Comparison of ENCODE assay signal across 23 cellular contexts in the genomic region with DNA sequence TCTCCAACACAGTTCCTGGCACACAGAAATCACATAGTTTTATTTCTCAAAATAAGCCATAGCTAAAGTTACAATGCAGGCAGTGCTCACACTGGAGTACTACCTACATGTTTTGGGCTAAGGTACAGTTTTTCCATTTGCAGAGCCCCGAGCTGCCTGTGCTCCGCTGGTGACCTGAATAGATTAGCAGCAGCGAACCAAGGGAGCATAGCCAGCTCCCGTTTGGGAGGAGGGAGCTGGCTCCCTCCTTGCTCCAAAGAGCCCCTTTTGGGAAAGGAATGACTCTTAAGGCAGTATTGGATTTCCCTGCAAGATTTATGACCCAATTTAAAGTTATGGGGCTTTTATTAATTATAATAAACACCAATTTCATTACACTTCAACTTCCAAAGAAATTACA.
"Had no signal": no experiment of that assay in that cellular context is flagged by ENCODE, and none has a peak within 500 bp of the region (broad histone marks: within the 10 kb centered on the region; RNA-seq: fewer than 3 reads in every experiment).

No MANE protein-coding gene starts in this region.

- H2AFZ ChIP-seq: parathyroid adenoma had no signal

- H3K9me3 ChIP-seq: lower lobe of right lung, right atrium auricular region, sigmoid colon, stomach, thyroid gland, vagina had no signal

- H3K27me3 ChIP-seq: right atrium auricular region, thyroid gland, vagina had no signal

- H3K9ac ChIP-seq: parathyroid adenoma had no signal

- ATAC-seq: effector memory CD8-positive, alpha-beta T cell; left colon; left ventricle myocardium superior; lower lobe of right lung; natural killer cell; stimulated activated effector memory CD8-positive, alpha-beta T cell treated with anti-CD3 and anti-CD28 coated beads, Interleukin-12 subunit alpha, Interleukin-12 subunit beta, amount 100 ng/mL, for 72 hours had no signal

- H3K36me3 ChIP-seq: lower lobe of right lung, right atrium auricular region, sigmoid colon, stomach, thyroid gland, vagina had no signal

- H3K79me2 ChIP-seq: parathyroid adenoma had no signal

- H3K36me3 Mint-ChIP-seq: immature natural killer cell; natural killer cell; stimulated activated effector memory CD8-positive, alpha-beta T cell treated with anti-CD3 and anti-CD28 coated beads, Interleukin-12 subunit alpha, Interleukin-12 subunit beta, amount 100 ng/mL, for 72 hours had no signal

- H3K4me3 ChIP-seq: lower lobe of right lung, right atrium auricular region, sigmoid colon, stomach, thyroid gland, vagina had no signal

- H3K9me3 Mint-ChIP-seq: effector memory CD8-positive, alpha-beta T cell; immature natural killer cell; natural killer cell; neural crest cell; stimulated activated effector memory CD8-positive, alpha-beta T cell treated with anti-CD3 and anti-CD28 coated beads, Interleukin-12 subunit alpha, Interleukin-12 subunit beta, amount 100 ng/mL, for 72 hours had no signal

- H3K4me3 Mint-ChIP-seq: effector memory CD8-positive, alpha-beta T cell; immature natural killer cell; natural killer cell; neural crest cell; stimulated activated effector memory CD8-positive, alpha-beta T cell treated with anti-CD3 and anti-CD28 coated beads, Interleukin-12 subunit alpha, Interleukin-12 subunit beta, amount 100 ng/mL, for 72 hours had no signal

- H3K4me1 ChIP-seq: lower lobe of right lung, parathyroid adenoma, right atrium auricular region, sigmoid colon, stomach, thyroid gland, vagina had no signal

- DNase-seq: cortex of kidney; effector memory CD8-positive, alpha-beta T cell; hypothalamus; immature natural killer cell; islet precursor cell; kidney glomerular epithelial cell; left colon; left ventricle myocardium superior; lower lobe of right lung; natural killer cell; sigmoid colon; stimulated activated CD4-positive, alpha-beta T cell treated with anti-CD3 and anti-CD28 coated beads, Interleukin-2, amount 100 ng/mL, for 24 hours; stimulated activated CD4-positive, alpha-beta T cell treated with anti-CD3 and anti-CD28 coated beads, Interleukin-4, amount 100 ng/mL, for 24 hours; stimulated activated naive CD4-positive, alpha-beta T cell treated with Interleukin-2 at 50 U/mL for 16 hours; stomach; thyroid gland; trophoblast cell had no signal

- H3K27ac ChIP-seq: lower lobe of right lung, parathyroid adenoma, right atrium auricular region, sigmoid colon, stomach, thyroid gland, vagina had no signal

- H3K27ac Mint-ChIP-seq: effector memory CD8-positive, alpha-beta T cell; immature natural killer cell; natural killer cell; progenitor cell of endocrine pancreas; stimulated activated effector memory CD8-positive, alpha-beta T cell treated with anti-CD3 and anti-CD28 coated beads, Interleukin-12 subunit alpha, Interleukin-12 subunit beta, amount 100 ng/mL, for 72 hours had no signal

- H3K4me1 Mint-ChIP-seq: immature natural killer cell; natural killer cell; neural crest cell; stimulated activated effector memory CD8-positive, alpha-beta T cell treated with anti-CD3 and anti-CD28 coated beads, Interleukin-12 subunit alpha, Interleukin-12 subunit beta, amount 100 ng/mL, for 72 hours had no signal
